ENCODE assay signal across 8 cellular contexts in genomic region chr10:23343591-23344225, GRCh38. TPM values are rescaled to one million over a fixed set of nuclear protein-coding genes. Genes with fewer than 3 reads are reported as not detected.
A peak's percentile ranks its signal among the peaks of the same experiment; 100 is the strongest.
DNase-seq lines count a peak whose midpoint lies in the region; ATAC-seq, FAIRE-seq and TF ChIP-seq lines count a peak whose summit lies in the region.

No MANE protein-coding gene starts in this region.

- H3K36me3 ChIP-seq in PC-9 (ENCODE audit: low read depth) (no peaks in the 10 kb centered on the region), astrocyte (ENCODE audit: insufficient read depth, low read length) (no peaks in the 10 kb centered on the region), spleen (no peaks in the 10 kb centered on the region)

- DNase-seq in ELF-1 (ENCODE audit: low read depth, low spot score) (peak; percentile 49), PC-9 (peak; percentile 38 to 71), astrocyte (ENCODE audit: low read depth) (peak; percentile 20), iPS-NIHi11 (ENCODE audit: low spot score) (peak; percentile 83), spleen (peak; percentile 82), GM10248 (ENCODE audit: extremely low spot score) (no peak), NCI-H1048 (lab: John Stamatoyannopoulos, UW) (no peak)

- peak overlapping the region; percentile 89 for H3K4me3 Mint-ChIP-seq in astrocyte (ENCODE audit: unreplicated experiment)

- BruUV-seq in PC-9 (replicated peaks; lab: Mats Ljungman, UMichigan), result TSS peak; percentile 58

- H3K4me1 ChIP-seq in PC-9 (replicated peaks; ENCODE audit: insufficient read depth) (peaks cover 62% of the 10 kb centered on the region), astrocyte (ENCODE audit: insufficient read depth, low read length) (peaks cover 21% of the 10 kb centered on the region), spleen (peaks cover 0 to 34% (median 9%) of the 10 kb centered on the region in 6 donors)

- H3K9me3 ChIP-seq in PC-9 (ENCODE audit: insufficient read depth, low read depth) (no peaks in the 10 kb centered on the region), astrocyte (ENCODE audit: insufficient read depth, low read depth, low read length) (no peaks in the 10 kb centered on the region), spleen (no peaks in the 10 kb centered on the region)

- no peaks in the 10 kb centered on the region for H3K9me3 Mint-ChIP-seq in astrocyte (ENCODE audit: unreplicated experiment)

- peak overlapping the region; percentile 73 for H3K4me2 ChIP-seq in PC-9
- H3K4me2 ChIP-seq in astrocyte (ENCODE audit: low read length), result peak overlapping the region; percentile 90

- POLR2A ChIA-PET in PC-9 (lab: Charles Lee; ENCODE audit: unreplicated experiment), result interaction anchor here (1.9 kb wide), 1 partner anchor 89 kb away, joined by 13 read pairs; no protein-coding TSS in a partner anchor
- POLR2A ChIA-PET in GM10248 (lab: Yijun Ruan, JAX), result no interaction called here

- H3K27me3 Mint-ChIP-seq in astrocyte (ENCODE audit: low read depth, unreplicated experiment), result no peaks in the 10 kb centered on the region

- TF ChIP-seq POLR2A in spleen (IDR thresholded peaks at IDR 0.05), result no peak

- 0 out of 2 replicates have a peak overlapping the region, but pooled peaks have one; percentile 39 for H2AFZ ChIP-seq in PC-9
- H2AFZ ChIP-seq in astrocyte (ENCODE audit: low read depth, low read length), result peak overlapping the region; percentile 91

- no peak for ATAC-seq in HG03378 (IDR thresholded peaks at IDR 0.05; ENCODE audit: unreplicated experiment)

- H3K79me2 ChIP-seq in PC-9 (ENCODE audit: low read depth) (no peaks in the 10 kb centered on the region; the same call in 1 of the 2 replicates), astrocyte (ENCODE audit: insufficient read depth, low read length) (no peaks in the 10 kb centered on the region)

- H3K36me3 Mint-ChIP-seq in astrocyte (ENCODE audit: low read depth, unreplicated experiment), result no peaks in the 10 kb centered on the region

- H4K20me1 ChIP-seq in PC-9 (ENCODE audit: insufficient read depth) (no peaks in the 10 kb centered on the region), astrocyte (ENCODE audit: insufficient read depth, low read length) (no peaks in the 10 kb centered on the region)

- H3K27ac ChIP-seq in PC-9, result no peak overlapping the region
- peak overlapping the region; percentile 55 for H3K27ac ChIP-seq in astrocyte (ENCODE audit: low read depth, low read length)
- H3K27ac ChIP-seq in spleen, result peak overlapping the region in 2 of 8 donors; percentile 42 to 63

- H3K27ac Mint-ChIP-seq in astrocyte (ENCODE audit: unreplicated experiment), result no peak overlapping the region

- peaks cover 12% of the 10 kb centered on the region for H3K4me1 Mint-ChIP-seq in astrocyte (ENCODE audit: low read depth, unreplicated experiment)

- peak overlapping the region; percentile 55 for H3K4me3 ChIP-seq in PC-9
- H3K4me3 ChIP-seq in astrocyte (ENCODE audit: insufficient read depth, low read depth, low read length), result peak overlapping the region; percentile 63
- peak overlapping the region; percentile 13 to 72 (median 40) for H3K4me3 ChIP-seq in spleen

- H3K9me2 ChIP-seq in PC-9 (ENCODE audit: insufficient read depth), result no peaks in the 10 kb centered on the region

- intact Hi-C loops in PC-9 (cut with micrococcal nuclease; ENCODE audit: unreplicated experiment), result loop anchor here (1.0 kb wide), 1 partner anchor 95 kb away; no protein-coding TSS in a partner anchor
- intact Hi-C loops in spleen (cut with DNase I; ENCODE audit: low total_unique reads), result no loop called here

- CTCF ChIA-PET in PC-9 (lab: Charles Lee) (interaction anchor here (0.7 kb wide), 1 partner anchor 81 kb away, joined by 3 read pairs; no protein-coding TSS in a partner anchor), GM10248 (lab: Yijun Ruan, JAX) (no interaction called here)

- no peak for FAIRE-seq in astrocyte (lab: Jason Lieb, UNC)

- TF ChIP-seq CTCF in PC-9 (conservative IDR thresholded peaks at IDR 0.05) (no peak), astrocyte (IDR thresholded peaks at IDR 0.05; ENCODE audit: insufficient read depth, low read depth, low read length) (no peak), spleen (IDR thresholded peaks at IDR 0.05 in 8 of 11, conservative IDR thresholded peaks at IDR 0.05 in 3 of 11) (no peak), GM10248 (IDR thresholded peaks at IDR 0.05; ENCODE audit: control extremely low read depth, extremely low read depth, low read depth, missing control alignments) (no peak)

- H3K9ac ChIP-seq in astrocyte (ENCODE audit: low read length), result peak overlapping the region; percentile 75

- WGBS in spleen, 5 donors, result 10 to 30% (median 16%) methylated on average over 17 to 48 of the region's 48 CpGs

- peaks cover 39% of the 10 kb centered on the region for H3F3A ChIP-seq in PC-9 (ENCODE audit: insufficient read depth, low read depth)

- H3K27me3 ChIP-seq in PC-9 (ENCODE audit: insufficient read depth, low read depth) (no peaks in the 10 kb centered on the region), astrocyte (ENCODE audit: insufficient read depth, low read length) (no peaks in the 10 kb centered on the region), spleen (replicated peaks in 1 of 7) (peaks cover 0 to 53% (median 10%) of the 10 kb centered on the region in 7 donors)

RNA-seq across cellular contexts. Expression of gene C10orf67, which starts 0.9 kb away (rescaled TPM):
- total RNA-seq in PC-9 (2021) (1.2 and 1.3 TPM in 2 replicates), astrocyte (0.27 and 0.46 TPM in 2 replicates), spleen (under 1 TPM in 3 of 7 donors, not detected in 4; 0.17 to 0.32 (median 0.26) TPM)
- under 1 TPM; 0.02 to 0.26 (median 0.03) TPM for polyA plus RNA-seq in spleen

Comparison
In these comparisons a context has a peak if more than half of its experiments do, and no peak if none do; other contexts are left out.
1. DNase-seq: peak in ELF-1 (single experiment), PC-9 (2 of 2), astrocyte (single experiment), iPS-NIHi11 (single experiment) and spleen (single experiment); none in GM10248 (single experiment) and NCI-H1048 (single experiment).
2. Peak in every context shown above with its lines, with median percentiles within 50 percentile points of each other: H3K4me3 ChIP-seq.